Comparison of ENCODE assay signal across 19 cellular contexts in genomic region chr12:71642264-71642663, GRCh38. TPM values are rescaled to one million over a fixed set of nuclear protein-coding genes. Genes with fewer than 3 reads are reported as not detected.
DNase-seq lines count a peak whose midpoint lies in the region; ATAC-seq, FAIRE-seq and TF ChIP-seq lines count a peak whose summit lies in the region.
"Had no signal": no experiment of that assay in that cellular context is flagged by ENCODE, and none has a peak within 500 bp of the region (broad histone marks: within the 10 kb centered on the region; RNA-seq: fewer than 3 reads in every experiment).

No MANE protein-coding gene starts in this region.

- CTCF ChIA-PET in A673 (lab: Charles Lee), result no interaction called here

- peaks cover 77% of the 10 kb centered on the region for H3K36me3 ChIP-seq in A673 (ENCODE audit: insufficient read depth, low read length, poor library complexity, severe bottlenecking)

- TF ChIP-seq POLR2A in GM12891 (IDR thresholded peaks at IDR 0.05; ENCODE audit: low read depth, low read length), result no peak

- peaks cover 13% of the 10 kb centered on the region for H3K4me1 ChIP-seq in A673 (ENCODE audit: insufficient read depth, low read length, poor library complexity, severe bottlenecking)
- H3K4me1 ChIP-seq: right atrium auricular region had no signal

- intact Hi-C loops in A673 (cut with micrococcal nuclease; ENCODE audit: unreplicated experiment), result no loop called here

- H3K9me3 Mint-ChIP-seq in activated naive CD8-positive, alpha-beta T cell (ENCODE audit: low read depth), result no peaks in the 10 kb centered on the region
- H3K9me3 Mint-ChIP-seq: activated CD4-positive, alpha-beta T cell treated with anti-CD3 and anti-CD28 coated beads, Interleukin-2, amount 10 ng/mL, durations not matched to agents 24 days and 14 days; activated naive CD8-positive, alpha-beta T cell treated with anti-CD3 and anti-CD28 coated beads, Interleukin-2, amount 10 ng/mL, durations not matched to agents 7 days and 5 days; naive thymus-derived CD8-positive, alpha-beta T cell had no signal

- TF ChIP-seq CTCF in A673 (conservative IDR thresholded peaks at IDR 0.05; ENCODE audit: low read depth, low read length), result no peak

- no peaks in the 10 kb centered on the region for H3K27me3 Mint-ChIP-seq in activated naive CD8-positive, alpha-beta T cell
- H3K27me3 Mint-ChIP-seq: activated CD4-positive, alpha-beta T cell treated with anti-CD3 and anti-CD28 coated beads, Interleukin-2, amount 10 ng/mL, durations not matched to agents 24 days and 14 days; activated naive CD8-positive, alpha-beta T cell treated with anti-CD3 and anti-CD28 coated beads, Interleukin-2, amount 10 ng/mL, durations not matched to agents 7 days and 5 days; naive thymus-derived CD8-positive, alpha-beta T cell had no signal

- ATAC-seq in GM18868 (IDR thresholded peaks at IDR 0.05; ENCODE audit: unreplicated experiment), result peak; percentile 81
- ATAC-seq in HG03060 (IDR thresholded peaks at IDR 0.05; ENCODE audit: low read depth, unreplicated experiment), result peak; percentile 43
- no peak for ATAC-seq in HG03095 (IDR thresholded peaks at IDR 0.05; ENCODE audit: unreplicated experiment)
- ATAC-seq in GM19467 (IDR thresholded peaks at IDR 0.05; ENCODE audit: unreplicated experiment), result no peak
- ATAC-seq: left lobe of liver; naive thymus-derived CD8-positive, alpha-beta T cell had no signal

- no peaks in the 10 kb centered on the region for H3K9me3 ChIP-seq in A673 (ENCODE audit: low read depth, low read length, poor library complexity, severe bottlenecking)
- H3K9me3 ChIP-seq: esophagus muscularis mucosa, right atrium auricular region had no signal

- DNase-seq in A673 (ENCODE audit: low spot score) (no peak), middle frontal gyrus (ENCODE audit: extremely low spot score, low spot score) (no peak), GM12891 (ENCODE audit: insufficient read length, low spot score) (no peak)
- DNase-seq: activated CD4-positive, alpha-beta T cell treated with anti-CD3 and anti-CD28 coated beads, Interleukin-2, amount 10 ng/mL, durations not matched to agents 24 days and 14 days; activated naive CD8-positive, alpha-beta T cell treated with anti-CD3 and anti-CD28 coated beads, Interleukin-2, amount 10 ng/mL, durations not matched to agents 7 days and 5 days; hippocampal formation; naive thymus-derived CD8-positive, alpha-beta T cell; NCI-H510A; stimulated activated CD4-positive, alpha-beta T cell treated with anti-CD3 and anti-CD28 coated beads, Interleukin-2, amount 100 ng/mL, for 48 hours had no signal

- H3K27ac Mint-ChIP-seq in activated naive CD8-positive, alpha-beta T cell, result peak overlapping the region; percentile 72
- H3K27ac Mint-ChIP-seq: activated naive CD8-positive, alpha-beta T cell treated with anti-CD3 and anti-CD28 coated beads, Interleukin-2, amount 10 ng/mL, durations not matched to agents 7 days and 5 days had no signal

- H3K27me3 ChIP-seq in A673 (replicated peaks; ENCODE audit: insufficient read depth, low read depth, low read length, poor library complexity), result no peaks in the 10 kb centered on the region
- H3K27me3 ChIP-seq: esophagus muscularis mucosa, right atrium auricular region had no signal

- no peak overlapping the region for H3K4me3 Mint-ChIP-seq in activated naive CD8-positive, alpha-beta T cell
- H3K4me3 Mint-ChIP-seq: activated CD4-positive, alpha-beta T cell treated with anti-CD3 and anti-CD28 coated beads, Interleukin-2, amount 10 ng/mL, durations not matched to agents 24 days and 14 days; activated naive CD8-positive, alpha-beta T cell treated with anti-CD3 and anti-CD28 coated beads, Interleukin-2, amount 10 ng/mL, durations not matched to agents 7 days and 5 days; naive thymus-derived CD8-positive, alpha-beta T cell had no signal

- peak overlapping the region; percentile 51 for H3K27ac ChIP-seq in A673 (ENCODE audit: low read depth, low read length, poor library complexity, severe bottlenecking)
- H3K27ac ChIP-seq: esophagus muscularis mucosa, right atrium auricular region had no signal

- FAIRE-seq in GM12891 (lab: Jason Lieb, UNC), result no peak
- FAIRE-seq: colon, RCC 7860 had no signal

- peaks cover 5% of the 10 kb centered on the region for H3K36me3 Mint-ChIP-seq in activated naive CD8-positive, alpha-beta T cell

- H3K4me3 ChIP-seq in A673 (ENCODE audit: low read depth, low read length, poor library complexity, severe bottlenecking), result no peak overlapping the region
- H3K4me3 ChIP-seq: esophagus muscularis mucosa, right atrium auricular region had no signal

- POLR2A ChIA-PET in A673 (lab: Charles Lee; ENCODE audit: low non-redundant PET), result no interaction called here

- no TSS peak for BruUV-seq in A673 (replicated peaks; lab: Mats Ljungman, UMichigan)

- peaks cover 36% of the 10 kb centered on the region for H3K4me1 Mint-ChIP-seq in activated naive CD8-positive, alpha-beta T cell (ENCODE audit: low read depth)

TF ChIP-seq in GM12891, 5 proteins besides CTCF, POLR2A, EP300 and RAD21:
- TF ChIP-seq POLR2AphosphoS5 (IDR thresholded peaks at IDR 0.05; ENCODE audit: low read depth, low read length) (no peak), TAF1 (IDR thresholded peaks at IDR 0.05; ENCODE audit: low read depth, low read length) (no peak), POU2F2 (IDR thresholded peaks at IDR 0.05; ENCODE audit: low read depth, low read length) (no peak), PAX5 (IDR thresholded peaks at IDR 0.05; ENCODE audit: insufficient read depth, low read length, severe bottlenecking) (no peak), SPI1 (IDR thresholded peaks at IDR 0.05; ENCODE audit: low read depth, low read length) (no peak)

RNA-seq across cellular contexts. Expression of gene ZFC3H1, which starts 21.4 kb away (rescaled TPM):
- total RNA-seq in A673 (2021), result 48.7 and 55.9 TPM in 2 replicates
- 19.0 TPM for polyA plus RNA-seq in GM12891 (2012; ENCODE audit: low read depth, missing spikeins)

RNA-seq across cellular contexts. Expression of gene THAP2, which starts 21.8 kb away (rescaled TPM):
- total RNA-seq in A673 (2021), result 7.7 TPM in 2 replicates
- polyA plus RNA-seq in GM12891 (2012; ENCODE audit: low read depth, missing spikeins), result 3.5 TPM

RNA-seq across cellular contexts. Expression of gene TMEM19, which starts 43.6 kb away (rescaled TPM):
- 52.6 and 56.3 TPM in 2 replicates for total RNA-seq in A673 (2021)
- 18.1 TPM for polyA plus RNA-seq in GM12891 (2012; ENCODE audit: low read depth, missing spikeins)

Comparison
In these comparisons a context has a peak if more than half of its experiments do, and no peak if none do; other contexts are left out.
1. ATAC-seq: peak in GM18868 (single experiment) and HG03060 (single experiment); none in HG03095 (single experiment) and GM19467 (single experiment).